ENCODE assay signal across 13 cellular contexts in the genomic region with DNA sequence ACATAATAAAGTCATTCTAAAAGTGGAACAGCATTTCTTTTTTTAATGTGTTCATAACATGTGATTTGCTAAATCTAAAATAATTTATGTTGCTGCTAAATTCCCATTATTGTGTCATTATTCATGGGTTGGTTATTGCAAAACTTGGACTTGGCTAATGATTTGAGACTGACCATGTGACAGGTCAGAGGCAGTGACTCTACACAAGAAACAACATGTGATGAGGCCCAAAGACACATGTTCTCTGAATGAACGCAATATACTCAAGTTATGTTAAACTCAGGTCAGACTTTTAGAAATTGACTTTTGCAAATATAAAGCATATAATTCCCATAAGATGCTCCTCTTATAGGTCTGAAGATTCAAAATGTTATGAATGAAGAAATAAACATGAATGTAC.
DNase-seq lines count a peak whose midpoint lies in the region; ATAC-seq and TF ChIP-seq lines count a peak whose summit lies in the region.
"Had no signal": no experiment of that assay in that cellular context is flagged by ENCODE, and none has a peak within 500 bp of the region (broad histone marks: within the 10 kb centered on the region; RNA-seq: fewer than 3 reads in every experiment).

No MANE protein-coding gene starts in this region.

- H3K4me3 ChIP-seq in epithelial cell of proximal tubule (ENCODE audit: low read depth, low read length): no peak overlapping the region
- no peak overlapping the region for H3K4me3 ChIP-seq in fibroblast of villous mesenchyme (ENCODE audit: low read depth, low read length)

- DNase-seq in SK-MEL-5 (ENCODE audit: low read depth, low spot score) (peak; percentile 7), epithelial cell of proximal tubule (ENCODE audit: low read depth) (peak; percentile 19), fibroblast of villous mesenchyme (ENCODE audit: low read depth) (peak; percentile 7), stromal cell of bone marrow (ENCODE audit: low read depth) (peak; percentile 8), MV-4-11 (lab: John Stamatoyannopoulos, UW) (no peak)
- DNase-seq: ACHN; AML-193; Caco-2; CD4-positive, alpha-beta T cell; GOT3; H7 had no signal

- in situ Hi-C loops in SK-MEL-5 (cut with HindIII; ENCODE audit: low pct_unique_long_range_greater_than_20kb, low sequenced_read_pairs): no loop called here

- TF ChIP-seq CTCF in epithelial cell of proximal tubule (conservative IDR thresholded peaks at IDR 0.05; ENCODE audit: low read depth, low read length): no peak
- TF ChIP-seq CTCF in fibroblast of villous mesenchyme (IDR thresholded peaks at IDR 0.05; ENCODE audit: insufficient read depth, low read depth, low read length): no peak

- ATAC-seq in GM18520 (IDR thresholded peaks at IDR 0.05; ENCODE audit: unreplicated experiment) (no peak), HG03442 (IDR thresholded peaks at IDR 0.05; ENCODE audit: unreplicated experiment) (no peak)
